In genomic region chr6:5665173-5665572, GRCh38 we compare ENCODE assay signal across 12 cellular contexts.
DNase-seq lines count a peak whose midpoint lies in the region; ATAC-seq and TF ChIP-seq lines count a peak whose summit lies in the region.
"Had no signal": no experiment of that assay in that cellular context is flagged by ENCODE, and none has a peak within 500 bp of the region (broad histone marks: within the 10 kb centered on the region; RNA-seq: fewer than 3 reads in every experiment).

No MANE protein-coding gene starts in this region.

- no peaks in the 10 kb centered on the region; the same call in 1 of the 2 replicates for H3K36me3 ChIP-seq in DOHH2 (ENCODE audit: control insufficient read depth, low read length)
- H3K36me3 ChIP-seq: right atrium auricular region had no signal

- peak overlapping the region; percentile 51 for H3K4me3 Mint-ChIP-seq in memory B cell

- H3K36me3 Mint-ChIP-seq in memory B cell, result no peaks in the 10 kb centered on the region

- no peaks in the 10 kb centered on the region for H3K27me3 Mint-ChIP-seq in memory B cell

- H4K20me1 ChIP-seq in DOHH2 (ENCODE audit: control insufficient read depth, insufficient read depth, low read depth, low read length), result no peaks in the 10 kb centered on the region

- no peaks in the 10 kb centered on the region for H3K79me2 ChIP-seq in DOHH2 (ENCODE audit: control insufficient read depth, low read length)

- H3K4me2 ChIP-seq in DOHH2 (ENCODE audit: low read length), result peak overlapping the region; percentile 74

- H3K9me3 Mint-ChIP-seq in memory B cell, result no peaks in the 10 kb centered on the region

- H3K27ac ChIP-seq in DOHH2 (ENCODE audit: low read depth, low read length), result peak overlapping the region; percentile 49
- no peak overlapping the region for H3K27ac ChIP-seq in coronary artery
- H3K27ac ChIP-seq: right atrium auricular region, RWPE1 had no signal

- H3K4me3 ChIP-seq in DOHH2 (ENCODE audit: low read length) (peak overlapping the region; percentile 52), coronary artery (no peak overlapping the region)
- H3K4me3 ChIP-seq: right atrium auricular region had no signal

- peaks cover 43% of the 10 kb centered on the region for H3K4me1 ChIP-seq in DOHH2 (ENCODE audit: control insufficient read depth, low read length)
- H3K4me1 ChIP-seq: right atrium auricular region had no signal

- H3K4me1 Mint-ChIP-seq in memory B cell, result peaks cover 25% of the 10 kb centered on the region

- peak overlapping the region; percentile 87 for H3K27ac Mint-ChIP-seq in memory B cell

- ATAC-seq in HG02885 (IDR thresholded peaks at IDR 0.05; ENCODE audit: poor library complexity, unreplicated experiment), result peak; percentile 44
- ATAC-seq in memory B cell (ENCODE audit: low read depth), result peak; percentile 98
- no peak for ATAC-seq in left lobe of liver
- no peak for ATAC-seq in HG02642 (IDR thresholded peaks at IDR 0.05; ENCODE audit: poor library complexity, unreplicated experiment)

- H3K27me3 ChIP-seq in DOHH2 (ENCODE audit: control insufficient read depth, low read length), result no peaks in the 10 kb centered on the region
- H3K27me3 ChIP-seq: right atrium auricular region had no signal

- no peaks in the 10 kb centered on the region for H3F3A ChIP-seq in DOHH2 (ENCODE audit: control insufficient read depth, insufficient read depth)

- H3K9me3 ChIP-seq in DOHH2 (ENCODE audit: control insufficient read depth, insufficient read depth, low read length), result no peaks in the 10 kb centered on the region
- H3K9me3 ChIP-seq: right atrium auricular region had no signal

- DNase-seq in activated CD4-positive, alpha-beta T cell treated with anti-CD3 and anti-CD28 coated beads for 48 hours, result peak; percentile 20
- DNase-seq in memory B cell (ENCODE audit: low spot score in 2 of 2) (peak; percentile 33 to 37), coronary artery (ENCODE audit: low spot score) (no peak), left lobe of liver (ENCODE audit: low spot score) (no peak), NK-92 (lab: John Stamatoyannopoulos, UW; ENCODE audit: unreplicated experiment) (no peak)
- DNase-seq: DMS153, NCI-H2171 had no signal

- H3K9me2 ChIP-seq in DOHH2 (replicated peaks; ENCODE audit: control insufficient read depth, low read length), result no peaks in the 10 kb centered on the region

- no peak for TF ChIP-seq CTCF in DOHH2 (IDR thresholded peaks at IDR 0.05; ENCODE audit: low read depth, low read length, poor library complexity, severe bottlenecking)
- no peak for TF ChIP-seq CTCF in coronary artery (IDR thresholded peaks at IDR 0.05)

Comparison
In these comparisons a context has a peak if more than half of its experiments do, and no peak if none do; other contexts are left out.
1. ATAC-seq: peak in HG02885 (single experiment) and memory B cell (single experiment); none in left lobe of liver (single experiment) and HG02642 (single experiment).
2. DNase-seq: peak in activated CD4-positive, alpha-beta T cell treated with anti-CD3 and anti-CD28 coated beads for 48 hours (single experiment) and memory B cell (2 of 2); none in coronary artery (single experiment), left lobe of liver (single experiment) and NK-92 (single experiment).